8 cellular contexts compared by ENCODE assay signal in genomic region chr7:40329601-40330153, GRCh38.
DNase-seq lines count a peak whose midpoint lies in the region; ATAC-seq lines count a peak whose summit lies in the region.

No MANE protein-coding gene starts in this region.

- H3K27ac ChIP-seq in caudate nucleus (ENCODE audit: low read depth, low read length) = peak overlapping the region; percentile 48

- ATAC-seq in HG03139 (IDR thresholded peaks at IDR 0.05; ENCODE audit: unreplicated experiment) = peak; percentile 54
- peak; percentile 91 for ATAC-seq in left lobe of liver

- DNase-seq in NCI-H2227 treated with DMSO at 0.1 percent for 48 hours (lab: John Stamatoyannopoulos, UW) = peak; percentile 14
- DNase-seq in NCI-H2227 (lab: John Stamatoyannopoulos, UW; ENCODE audit: unreplicated experiment) = no peak
- DNase-seq in NCI-H748 treated with DMSO at 0.1 percent for 48 hours (lab: John Stamatoyannopoulos, UW) = peak; percentile 11
- DNase-seq in caudate nucleus (lab: John Stamatoyannopoulos, UW) = peak in 13 of 61 donors; percentile 1 to 68 (median 14)
- no peak for DNase-seq in left lobe of liver (ENCODE audit: low spot score)
- DNase-seq in stimulated activated CD8-positive, alpha-beta memory T cell treated with anti-CD3 and anti-CD28 coated beads, Interleukin-4, amount 100 ng/mL, for 48 hours = no peak
- no peak for DNase-seq in activated CD4-positive, alpha-beta T cell treated with anti-CD3 and anti-CD28 coated beads, Interleukin-2, amount 50 U/mL, for 48 hours

Comparison
In these comparisons a context has a peak if more than half of its experiments do, and no peak if none do; other contexts are left out.
1. DNase-seq: peak in NCI-H2227 treated with DMSO at 0.1 percent for 48 hours (single experiment) and NCI-H748 treated with DMSO at 0.1 percent for 48 hours (single experiment); none in NCI-H2227 (single experiment), left lobe of liver (single experiment), stimulated activated CD8-positive, alpha-beta memory T cell treated with anti-CD3 and anti-CD28 coated beads, Interleukin-4, amount 100 ng/mL, for 48 hours (single experiment) and activated CD4-positive, alpha-beta T cell treated with anti-CD3 and anti-CD28 coated beads, Interleukin-2, amount 50 U/mL, for 48 hours (0 of 2).